In the genomic region with DNA sequence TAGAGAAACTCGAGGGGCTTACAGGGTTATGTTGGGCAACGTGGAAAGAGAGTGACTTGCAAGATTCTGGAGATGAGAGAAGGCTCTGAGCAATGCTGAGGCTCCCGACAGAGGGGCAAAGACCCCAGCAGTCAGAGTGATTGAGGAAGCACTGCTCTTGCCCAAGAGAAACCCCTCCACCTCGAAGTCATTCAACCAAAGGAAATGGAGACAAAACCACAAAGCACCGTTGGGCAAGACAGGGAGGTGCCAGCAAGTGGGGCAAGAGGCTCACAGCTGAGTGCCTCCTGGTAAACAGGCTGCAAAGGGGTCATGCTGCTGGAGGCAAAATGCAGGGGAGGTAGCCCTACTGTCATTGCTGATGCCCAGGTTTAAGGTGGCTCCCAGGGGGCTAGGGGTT, we compare ENCODE assay signal across 8 cellular contexts. TPM values are rescaled to one million over a fixed set of nuclear protein-coding genes. Genes with fewer than 3 reads are reported as not detected.
A peak's percentile ranks its signal among the peaks of the same experiment; 100 is the strongest.
DNase-seq lines count a peak whose midpoint lies in the region; ATAC-seq and TF ChIP-seq lines count a peak whose summit lies in the region.

No MANE protein-coding gene starts in this region.

- TF ChIP-seq CTCF in stomach (IDR thresholded peaks at IDR 0.05) (no peak), BE2C (IDR thresholded peaks at IDR 0.05; ENCODE audit: low read depth, low read length) (no peak)

- H3K4me3 Mint-ChIP-seq in T-helper 1 cell treated with Interleukin-12 subunit alpha and Interleukin-12 subunit beta and Interleukin-4 antibody, amounts not matched to agents 30 μg/mL and 1 μg/mL, for 36 hours: peak overlapping the region; percentile 53
- no peak overlapping the region for H3K4me3 Mint-ChIP-seq in dendritic cell treated with granulocyte-macrophage colony-stimulating factor and Interleukin-4, amounts not matched to agents 40 ng/mL and 50 ng/mL, for 4 days

- H3K27ac Mint-ChIP-seq in T-helper 1 cell treated with Interleukin-12 subunit alpha and Interleukin-12 subunit beta and Interleukin-4 antibody, amounts not matched to agents 30 μg/mL and 1 μg/mL, for 36 hours: peak overlapping the region; percentile 94
- H3K27ac Mint-ChIP-seq in dendritic cell treated with granulocyte-macrophage colony-stimulating factor and Interleukin-4, amounts not matched to agents 40 ng/mL and 50 ng/mL, for 4 days: peak overlapping the region; percentile 27

- intact Hi-C loops in dendritic cell treated with granulocyte-macrophage colony-stimulating factor and Interleukin-4, amounts not matched to agents 40 ng/mL and 50 ng/mL, for 4 days (cut with micrococcal nuclease): no loop called here
- intact Hi-C loops in stomach (cut with DNase I; ENCODE audit: low total_unique reads): no loop called here

- 40 to 56% (median 46%) methylated on average over 5 of the region's 5 CpGs for WGBS in stomach, 5 donors

- H3K36me3 ChIP-seq in stomach: no peaks in the 10 kb centered on the region
- H3K36me3 ChIP-seq in BE2C: no peaks in the 10 kb centered on the region

- peaks cover 6 to 28% (median 11%) of the 10 kb centered on the region in 4 donors for H3K4me1 ChIP-seq in stomach
- H3K4me1 ChIP-seq in BE2C: no peaks in the 10 kb centered on the region; the same call in 1 of the 2 replicates

- peaks cover 32% of the 10 kb centered on the region for H3K4me1 Mint-ChIP-seq in T-helper 1 cell treated with Interleukin-12 subunit alpha and Interleukin-12 subunit beta and Interleukin-4 antibody, amounts not matched to agents 30 μg/mL and 1 μg/mL, for 36 hours (ENCODE audit: low read depth)
- H3K4me1 Mint-ChIP-seq in dendritic cell treated with granulocyte-macrophage colony-stimulating factor and Interleukin-4, amounts not matched to agents 40 ng/mL and 50 ng/mL, for 4 days (ENCODE audit: low read depth): peaks cover 48% of the 10 kb centered on the region

- no peaks in the 10 kb centered on the region for H3K9me3 Mint-ChIP-seq in T-helper 1 cell treated with Interleukin-12 subunit alpha and Interleukin-12 subunit beta and Interleukin-4 antibody, amounts not matched to agents 30 μg/mL and 1 μg/mL, for 36 hours
- no peaks in the 10 kb centered on the region for H3K9me3 Mint-ChIP-seq in dendritic cell treated with granulocyte-macrophage colony-stimulating factor and Interleukin-4, amounts not matched to agents 40 ng/mL and 50 ng/mL, for 4 days

- H3K4me3 ChIP-seq in stomach (no peak overlapping the region), BE2C (ENCODE audit: low read depth, low read length) (no peak overlapping the region)

- no peaks in the 10 kb centered on the region for H3K9me3 ChIP-seq in stomach
- H3K9me3 ChIP-seq in BE2C: no peaks in the 10 kb centered on the region

- peak overlapping the region in 2 of 5 donors; percentile 62 to 71 for H3K27ac ChIP-seq in stomach

- H3K27me3 ChIP-seq in stomach (no peaks in the 10 kb centered on the region), BE2C (no peaks in the 10 kb centered on the region)

- H3K27me3 Mint-ChIP-seq in T-helper 1 cell treated with Interleukin-12 subunit alpha and Interleukin-12 subunit beta and Interleukin-4 antibody, amounts not matched to agents 30 μg/mL and 1 μg/mL, for 36 hours (ENCODE audit: low read depth): no peaks in the 10 kb centered on the region
- peaks cover 4% of the 10 kb centered on the region for H3K27me3 Mint-ChIP-seq in dendritic cell treated with granulocyte-macrophage colony-stimulating factor and Interleukin-4, amounts not matched to agents 40 ng/mL and 50 ng/mL, for 4 days

- no peaks in the 10 kb centered on the region for H3K36me3 Mint-ChIP-seq in T-helper 1 cell treated with Interleukin-12 subunit alpha and Interleukin-12 subunit beta and Interleukin-4 antibody, amounts not matched to agents 30 μg/mL and 1 μg/mL, for 36 hours (ENCODE audit: low read depth)
- no peaks in the 10 kb centered on the region for H3K36me3 Mint-ChIP-seq in dendritic cell treated with granulocyte-macrophage colony-stimulating factor and Interleukin-4, amounts not matched to agents 40 ng/mL and 50 ng/mL, for 4 days (ENCODE audit: low read depth)

- DNase-seq in activated CD4-positive, alpha-beta T cell treated with anti-CD3 and anti-CD28 coated beads for 1 hour: peak; percentile 26
- DNase-seq in activated CD4-positive, alpha-beta T cell treated with anti-CD3 and anti-CD28 coated beads, Interleukin-2, amount 50 U/mL, for 4 hours: no peak
- DNase-seq in stomach: peak; percentile 36
- no peak for DNase-seq in SK-N-DZ (ENCODE audit: low spot score)
- DNase-seq in BE2C: no peak

- TF ChIP-seq POLR2A in stomach (IDR thresholded peaks at IDR 0.05): no peak

- no peak for ATAC-seq in HG02885 (IDR thresholded peaks at IDR 0.05; ENCODE audit: poor library complexity, unreplicated experiment)

- TF ChIP-seq EP300 in stomach (IDR thresholded peaks at IDR 0.05): no peak

RNA-seq across cellular contexts. Expression of gene MYH9, which starts 17.9 kb away (rescaled TPM):
- 100 to 1,000 TPM; 155 to 620 (median 272) TPM for total RNA-seq in stomach
- 10 to 100 TPM; 46.7 to 79.3 (median 54.3) TPM for polyA plus RNA-seq in stomach
- polyA plus RNA-seq in SK-N-DZ (2014; cell fraction: cytosol; rRNA removed): 23.5 and 30.9 TPM in 2 replicates
- 19.9 and 23.2 TPM in 2 replicates for polyA plus RNA-seq in SK-N-DZ (2014; cell fraction: nucleus; rRNA removed)
- 101 TPM for polyA plus RNA-seq in BE2C (2012; ENCODE audit: insufficient read depth, insufficient read length, low read depth)

Comparison
In these comparisons a context has a peak if more than half of its experiments do, and no peak if none do; other contexts are left out.
1. DNase-seq: peak in activated CD4-positive, alpha-beta T cell treated with anti-CD3 and anti-CD28 coated beads for 1 hour (single experiment) and stomach (single experiment); none in activated CD4-positive, alpha-beta T cell treated with anti-CD3 and anti-CD28 coated beads, Interleukin-2, amount 50 U/mL, for 4 hours (0 of 2), SK-N-DZ (single experiment) and BE2C (single experiment).